19 cellular contexts compared by ENCODE assay signal in genomic region chrX:153549807-153550206, GRCh38. TPM values are rescaled to one million over a fixed set of nuclear protein-coding genes. Genes with fewer than 3 reads are reported as not detected.
"Had no signal": no experiment of that assay in that cellular context is flagged by ENCODE, and none has a peak within 500 bp of the region (broad histone marks: within the 10 kb centered on the region; RNA-seq: fewer than 3 reads in every experiment).

No MANE protein-coding gene starts in this region.

- H3K4me1 ChIP-seq: gastrocnemius medialis, heart right ventricle, right atrium auricular region, tibial artery had no signal

- H3K4me3 ChIP-seq: cardiac muscle cell, dorsolateral prefrontal cortex, gastrocnemius medialis, heart right ventricle, lung, right atrium auricular region, skin epidermis, tibial artery had no signal

- ATAC-seq: activated CD8-positive, alpha-beta memory T cell treated with anti-CD3 and anti-CD28 coated beads, Interleukin-2, amount 10 ng/mL, durations not matched to agents 7 days and 5 days; gastrocnemius medialis; heart right ventricle; stimulated activated naive B cell treated with anti-CD40 and anti-IgM and Interleukin-4, amounts not matched to agents 10 μg/mL and 1 μg/mL and 100 μg/mL, for 72 hours had no signal

- DNase-seq: activated CD4-positive, alpha-beta T cell treated with anti-CD3 and anti-CD28 coated beads for 1 hour; activated CD4-positive, alpha-beta T cell treated with anti-CD3 and anti-CD28 coated beads, Interleukin-2, amount 50 U/mL, for 48 hours; activated CD8-positive, alpha-beta memory T cell treated with anti-CD3 and anti-CD28 coated beads, Interleukin-2, amount 10 ng/mL, durations not matched to agents 7 days and 5 days; activated naive CD4-positive, alpha-beta T cell treated with anti-CD3 and anti-CD28 coated beads, Interleukin-2, amount 50 U/mL, for 16 hours; activated T-cell treated with anti-CD3 and anti-CD28 coated beads, Interleukin-2, amount 50 U/mL, for 24 hours; erythroblast; gastrocnemius medialis; heart right ventricle; islet precursor cell; stimulated activated CD4-positive, alpha-beta T cell treated with anti-CD3 and anti-CD28 coated beads, Interleukin-15, amount 100 ng/mL, for 24 hours; stimulated activated CD4-positive, alpha-beta T cell treated with anti-CD3 and anti-CD28 coated beads, Interleukin-4, amount 100 ng/mL, for 1 hour; stimulated activated naive B cell treated with anti-CD40 and anti-IgM and Interleukin-4, amounts not matched to agents 10 μg/mL and 1 μg/mL and 100 μg/mL, for 72 hours; tibial artery had no signal

- H3K9me3 ChIP-seq: gastrocnemius medialis, heart right ventricle, right atrium auricular region, tibial artery had no signal

- H3K27me3 ChIP-seq: cardiac muscle cell, right atrium auricular region, tibial artery had no signal

- H3K27ac ChIP-seq: cardiac muscle cell, dorsolateral prefrontal cortex, gastrocnemius medialis, heart right ventricle, right atrium auricular region, skin epidermis, tibial artery had no signal

- H3K36me3 ChIP-seq: cardiac muscle cell, gastrocnemius medialis, heart right ventricle, right atrium auricular region, tibial artery had no signal

RNA-seq across cellular contexts. Expression of gene ATP2B3, which starts 32.4 kb away (rescaled TPM):
- polyA plus RNA-seq: heart right ventricle, lung had no signal

RNA-seq across cellular contexts. Expression of gene BGN, which starts 55.0 kb away (rescaled TPM):
- polyA plus RNA-seq: neural cell had no signal
